In genomic region chr2:59249441-59250330, GRCh38 we compare ENCODE assay signal across 12 cellular contexts.
DNase-seq lines count a peak whose midpoint lies in the region; ATAC-seq lines count a peak whose summit lies in the region.
"Had no signal": no experiment of that assay in that cellular context is flagged by ENCODE, and none has a peak within 500 bp of the region (broad histone marks: within the 10 kb centered on the region; RNA-seq: fewer than 3 reads in every experiment).

No MANE protein-coding gene starts in this region.

- in situ Hi-C loops in KBM-7 (cut with MboI; ENCODE audit: low pct_unique_long_range_greater_than_20kb, low sequenced_read_pairs), result no loop called here

- ATAC-seq in sciatic nerve (no peak), left ventricle myocardium superior (no peak)
- ATAC-seq: SK-N-SH treated with all-trans-retinoic acid at 6 μM for 48 hours had no signal

- intact Hi-C loops in sciatic nerve (cut with DNase I) (no loop called here), left ventricle myocardium superior (cut with micrococcal nuclease) (no loop called here)

- DNase-seq in NCI-H1048 (lab: John Stamatoyannopoulos, UW), result peak; percentile 69
- DNase-seq in NCI-H69 (lab: John Stamatoyannopoulos, UW), result peak; percentile 57
- DNase-seq in globus pallidus (ENCODE audit: low spot score), result peak; percentile 86
- DNase-seq in pons (ENCODE audit: low spot score), result peak; percentile 86
- DNase-seq in KBM-7, result no peak
- no peak for DNase-seq in sciatic nerve (ENCODE audit: low spot score)
- no peak for DNase-seq in left ventricle myocardium superior
- no peak for DNase-seq in NCI-H446 treated with DMSO at 0.1 percent for 48 hours (lab: John Stamatoyannopoulos, UW)
- DNase-seq: activated CD8-positive, alpha-beta memory T cell treated with anti-CD3 and anti-CD28 coated beads, Interleukin-2, amount 50 U/mL, for 4 hours; CD8-positive, alpha-beta memory T cell; thyroid gland had no signal

Comparison
In these comparisons a context has a peak if more than half of its experiments do, and no peak if none do; other contexts are left out.
1. DNase-seq: peak in NCI-H1048 (single experiment), NCI-H69 (single experiment), globus pallidus (single experiment) and pons (single experiment); none in KBM-7 (single experiment), sciatic nerve (single experiment), left ventricle myocardium superior (single experiment) and NCI-H446 treated with DMSO at 0.1 percent for 48 hours (single experiment).